In genomic region chr2:8459474-8459873, GRCh38 we compare ENCODE assay signal across 15 cellular contexts.
A peak's percentile ranks its signal among the peaks of the same experiment; 100 is the strongest.
DNase-seq lines count a peak whose midpoint lies in the region; ATAC-seq, FAIRE-seq and TF ChIP-seq lines count a peak whose summit lies in the region.
"Had no signal": no experiment of that assay in that cellular context is flagged by ENCODE, and none has a peak within 500 bp of the region (broad histone marks: within the 10 kb centered on the region; RNA-seq: fewer than 3 reads in every experiment).

No MANE protein-coding gene starts in this region.

- H3K9ac ChIP-seq in GM12878 (ENCODE audit: control insufficient read depth, insufficient read depth, low read length) (no peak overlapping the region), mesenchymal stem cell (ENCODE audit: low read length) (no peak overlapping the region)

- TF ChIP-seq EP300 in GM12878 (IDR thresholded peaks at IDR 0.05; ENCODE audit: borderline replicate concordance in 1 of 2, control insufficient read depth in 1 of 2, low read depth in 2 of 2, low read length in 2 of 2): no peak

- WGBS in GM12878 (ENCODE audit: insufficient coverage, insufficient replicate concordance, low lambda C conversion rate, missing lambda C conversion rate): 74% methylated on average over 3 of the region's 3 CpGs
- WGBS in mesenchymal stem cell: no CpG with 5 or more reads among the region's 3 CpGs

- no peaks in the 10 kb centered on the region; the same call in 1 of the 2 replicates for H4K20me1 ChIP-seq in GM12878 (ENCODE audit: control insufficient read depth, insufficient read depth)

- no peaks in the 10 kb centered on the region for H3K79me2 ChIP-seq in GM12878 (ENCODE audit: control insufficient read depth, insufficient read depth, low read length)

- no peak overlapping the region for H2BK12ac ChIP-seq in mesenchymal stem cell (ENCODE audit: low read length in 2 of 2)

- H3K27me3 ChIP-seq in right atrium auricular region: peaks cover 0 to 5% of the 10 kb centered on the region in 2 donors
- H3K27me3 ChIP-seq in left ventricle myocardium inferior (ENCODE audit: low read depth): peaks cover 38% of the 10 kb centered on the region
- H3K27me3 ChIP-seq in GM12878 (replicated peaks in 1 of 2; ENCODE audit: control insufficient read depth in 2 of 2, insufficient read depth in 2 of 2, low read length in 1 of 2): peaks cover 0 to 2% of the 10 kb centered on the region in 2 experiments; a peak in 1 of 4 replicates
- H3K27me3 ChIP-seq in mesenchymal stem cell (ENCODE audit: control insufficient read depth in 1 of 2, insufficient read depth in 1 of 2, low read length in 2 of 2): peaks cover 0 to 3% of the 10 kb centered on the region in 2 experiments
- peaks cover 0 to 26% of the 10 kb centered on the region in 2 donors for H3K27me3 ChIP-seq in left lung

- no peak for TF ChIP-seq POLR2A in GM12878 (IDR thresholded peaks at IDR 0.05; ENCODE audit: low read depth, low read length)

- H3K4ac ChIP-seq in mesenchymal stem cell (ENCODE audit: low read depth in 1 of 2, low read length in 2 of 2): no peak overlapping the region

- no peak for FAIRE-seq in GM12878 (lab: Jason Lieb, UNC)
- FAIRE-seq: A204.1 had no signal

- H4K8ac ChIP-seq in mesenchymal stem cell (ENCODE audit: low read length): no peak overlapping the region

- SMC1A ChIA-PET in GM12878 (lab: Charles Lee; ENCODE audit: uncharacterized antibody, unreplicated experiment): no interaction called here

- no peaks in the 10 kb centered on the region for H3K79me1 ChIP-seq in mesenchymal stem cell (replicated peaks; ENCODE audit: low read length, poor library complexity, severe bottlenecking)

- H3K4me2 ChIP-seq in GM12878 (ENCODE audit: control insufficient read depth, insufficient read depth) (no peak overlapping the region), mesenchymal stem cell (ENCODE audit: low read length, poor library complexity, severe bottlenecking) (no peak overlapping the region)
- H3K4me2 ChIP-seq: GM23338 had no signal

- CTCF ChIA-PET in GM12878 (lab: Yijun Ruan, JAX): no interaction called here

- in situ Hi-C loops in GM12878 (cut with MboI): no loop called here

- no peaks in the 10 kb centered on the region for H3K36me3 ChIP-seq in right atrium auricular region
- no peaks in the 10 kb centered on the region for H3K36me3 ChIP-seq in left ventricle myocardium inferior
- no peaks in the 10 kb centered on the region for H3K36me3 ChIP-seq in GM12878 (ENCODE audit: control insufficient read depth in 2 of 2, insufficient read depth in 2 of 2, low read length in 1 of 2)
- no peaks in the 10 kb centered on the region for H3K36me3 ChIP-seq in mesenchymal stem cell (ENCODE audit: control insufficient read depth in 1 of 2, insufficient read depth in 2 of 2, low read depth in 1 of 2, low read length in 2 of 2)
- no peaks in the 10 kb centered on the region for H3K36me3 ChIP-seq in left lung

- H3K18ac ChIP-seq in mesenchymal stem cell (ENCODE audit: low read depth in 1 of 2, low read length in 2 of 2): no peak overlapping the region

- H3K4me1 Mint-ChIP-seq in stimulated activated effector memory CD8-positive, alpha-beta T cell treated with anti-CD3 and anti-CD28 coated beads, Interleukin-12 subunit alpha, Interleukin-12 subunit beta, amount 100 ng/mL, for 72 hours: peaks cover 81% of the 10 kb centered on the region

- H3K27ac Mint-ChIP-seq in stimulated activated effector memory CD8-positive, alpha-beta T cell treated with anti-CD3 and anti-CD28 coated beads, Interleukin-12 subunit alpha, Interleukin-12 subunit beta, amount 100 ng/mL, for 72 hours: peak overlapping the region; percentile 50
- H3K27ac Mint-ChIP-seq: CD4-positive, alpha-beta T cell; GM23338 had no signal

- H3K14ac ChIP-seq in mesenchymal stem cell (ENCODE audit: low read length in 2 of 2): no peak overlapping the region

- intact Hi-C loops in left ventricle myocardium inferior (cut with micrococcal nuclease) (no loop called here), GM12878 (cut with micrococcal nuclease; ENCODE audit: unreplicated experiment) (no loop called here), left lung (cut with DNase I) (no loop called here)

- H3K4me1 ChIP-seq in right atrium auricular region (no peaks in the 10 kb centered on the region), left ventricle myocardium inferior (peaks cover 9% of the 10 kb centered on the region), GM12878 (ENCODE audit: control insufficient read depth, insufficient read depth, low read length) (peaks cover 6% of the 10 kb centered on the region), mesenchymal stem cell (ENCODE audit: control insufficient read depth, insufficient read depth, low read depth, low read length) (peaks cover 6% of the 10 kb centered on the region), left lung (peaks cover 0 to 23% of the 10 kb centered on the region in 2 donors)

- no peaks in the 10 kb centered on the region for H3K9me3 Mint-ChIP-seq in stimulated activated effector memory CD8-positive, alpha-beta T cell treated with anti-CD3 and anti-CD28 coated beads, Interleukin-12 subunit alpha, Interleukin-12 subunit beta, amount 100 ng/mL, for 72 hours
- H3K9me3 Mint-ChIP-seq: CD4-positive, alpha-beta T cell; GM23338 had no signal

- H3K4me3 ChIP-seq in right atrium auricular region (no peak overlapping the region), left ventricle myocardium inferior (no peak overlapping the region), GM12878 (no peak overlapping the region), mesenchymal stem cell (ENCODE audit: insufficient read depth in 1 of 2, low read depth in 1 of 2, low read length in 2 of 2) (no peak overlapping the region), left lung (no peak overlapping the region)
- H3K4me3 ChIP-seq: GM23338 had no signal

- no peak overlapping the region for H2BK120ac ChIP-seq in mesenchymal stem cell (ENCODE audit: low read depth, low read length)

- no peak overlapping the region for H3K4me3 Mint-ChIP-seq in stimulated activated effector memory CD8-positive, alpha-beta T cell treated with anti-CD3 and anti-CD28 coated beads, Interleukin-12 subunit alpha, Interleukin-12 subunit beta, amount 100 ng/mL, for 72 hours
- H3K4me3 Mint-ChIP-seq: B cell, GM23338 had no signal

- H3K9me3 ChIP-seq in right atrium auricular region (no peaks in the 10 kb centered on the region), left ventricle myocardium inferior (replicated peaks) (no peaks in the 10 kb centered on the region), GM12878 (replicated peaks; ENCODE audit: control insufficient read depth, insufficient read depth, low read length) (no peaks in the 10 kb centered on the region), mesenchymal stem cell (ENCODE audit: control insufficient read depth, low read length) (no peaks in the 10 kb centered on the region), left lung (no peaks in the 10 kb centered on the region)

- H3K27ac ChIP-seq in right atrium auricular region: no peak overlapping the region
- H3K27ac ChIP-seq in left ventricle myocardium inferior (replicated peaks): no peak overlapping the region
- no peak overlapping the region for H3K27ac ChIP-seq in GM12878 (ENCODE audit: control insufficient read depth, insufficient read depth)
- H3K27ac ChIP-seq in mesenchymal stem cell (ENCODE audit: low read length, poor library complexity, severe bottlenecking): no peak overlapping the region
- H3K27ac ChIP-seq in left lung: no peak overlapping the region

- TF ChIP-seq CTCF in right atrium auricular region (IDR thresholded peaks at IDR 0.05) (no peak), left ventricle myocardium inferior (IDR thresholded peaks at IDR 0.05; ENCODE audit: borderline replicate concordance) (no peak), GM12878 (IDR thresholded peaks at IDR 0.05 in 2 of 3, conservative IDR thresholded peaks at IDR 0.05 in 1 of 3; ENCODE audit: control insufficient read depth in 2 of 3, extremely low read depth in 1 of 3, insufficient read depth in 1 of 3, low read depth in 3 of 3, low read length in 3 of 3) (no peak), left lung (IDR thresholded peaks at IDR 0.05) (no peak)

- H3K36me3 Mint-ChIP-seq in stimulated activated effector memory CD8-positive, alpha-beta T cell treated with anti-CD3 and anti-CD28 coated beads, Interleukin-12 subunit alpha, Interleukin-12 subunit beta, amount 100 ng/mL, for 72 hours: peaks cover 40% of the 10 kb centered on the region

- H2AFZ ChIP-seq in GM12878 (ENCODE audit: control insufficient read depth, low read depth, low read length) (no peak overlapping the region), mesenchymal stem cell (ENCODE audit: low read depth, low read length) (no peak overlapping the region)
- H2AFZ ChIP-seq: GM23338 had no signal

- no peak overlapping the region for H3K23ac ChIP-seq in mesenchymal stem cell (ENCODE audit: low read length in 2 of 2)

- H2AK5ac ChIP-seq in mesenchymal stem cell (ENCODE audit: low read length, severe bottlenecking): no peak overlapping the region

- no peak overlapping the region for H4K91ac ChIP-seq in mesenchymal stem cell (ENCODE audit: low read length)

- TF ChIP-seq RAD21 in GM12878 (IDR thresholded peaks at IDR 0.05; ENCODE audit: insufficient read depth, low read depth, low read length): no peak

- no peak overlapping the region for H2BK5ac ChIP-seq in mesenchymal stem cell (ENCODE audit: low read depth, low read length, poor library complexity, severe bottlenecking)

- ATAC-seq in GM12878 (no peak), GM19328 (IDR thresholded peaks at IDR 0.05; ENCODE audit: unreplicated experiment) (no peak), left lung (no peak)
- ATAC-seq in stimulated activated effector memory CD8-positive, alpha-beta T cell treated with anti-CD3 and anti-CD28 coated beads, Interleukin-12 subunit alpha, Interleukin-12 subunit beta, amount 100 ng/mL, for 72 hours: no peak
- ATAC-seq: GM23338 had no signal

- H2BK15ac ChIP-seq in mesenchymal stem cell (ENCODE audit: low read depth, poor library complexity, severe bottlenecking): no peak overlapping the region

- RAD21 ChIA-PET in GM12878 (lab: Charles Lee; ENCODE audit: unreplicated experiment): no interaction called here

- no TSS peak for BruUV-seq in GM12878 (replicated peaks; lab: Mats Ljungman, UMichigan)

- POLR2A ChIA-PET in GM12878 (lab: Charles Lee): interaction anchor here (0.7 to 1.2 kb wide), 3 partner anchors 10 to 356 kb away, joined by 3 read pairs; no protein-coding TSS in a partner anchor

- DNase-seq in right atrium auricular region (ENCODE audit: low spot score) (peak; percentile 18), left ventricle myocardium inferior (no peak), GM12878 (ENCODE audit: low read depth, low spot score) (no peak), mesenteric fat pad (ENCODE audit: low spot score) (peak; percentile 72), mesenchymal stem cell (no peak), left lung (no peak)
- DNase-seq in stimulated activated effector memory CD8-positive, alpha-beta T cell treated with anti-CD3 and anti-CD28 coated beads, Interleukin-12 subunit alpha, Interleukin-12 subunit beta, amount 100 ng/mL, for 72 hours (ENCODE audit: low spot score in 2 of 2): no peak
- DNase-seq: C1 segment of cervical spinal cord; CD4-positive, alpha-beta T cell; DMS79; H7 had no signal

TF ChIP-seq in GM12878, 131 proteins besides CTCF, POLR2A, EP300 and RAD21 (continues in another document):
- no peak for TF ChIP-seq NRF1 (conservative IDR thresholded peaks at IDR 0.05; ENCODE audit: low read depth, low read length)
- no peak for TF ChIP-seq EGR1 (IDR thresholded peaks at IDR 0.05; ENCODE audit: borderline replicate concordance in 1 of 2, low read depth in 2 of 2, low read length in 2 of 2)
- no peak for TF ChIP-seq MTA3 (IDR thresholded peaks at IDR 0.05; ENCODE audit: borderline replicate concordance, low read length)

Comparison
In these comparisons a context has a peak if more than half of its experiments do, and no peak if none do; other contexts are left out.
1. DNase-seq: peak in right atrium auricular region (single experiment) and mesenteric fat pad (single experiment); none in left ventricle myocardium inferior (single experiment), GM12878 (single experiment), stimulated activated effector memory CD8-positive, alpha-beta T cell treated with anti-CD3 and anti-CD28 coated beads, Interleukin-12 subunit alpha, Interleukin-12 subunit beta, amount 100 ng/mL, for 72 hours (0 of 2), mesenchymal stem cell (single experiment) and left lung (0 of 2).